28 cellular contexts compared by ENCODE assay signal in the genomic region with DNA sequence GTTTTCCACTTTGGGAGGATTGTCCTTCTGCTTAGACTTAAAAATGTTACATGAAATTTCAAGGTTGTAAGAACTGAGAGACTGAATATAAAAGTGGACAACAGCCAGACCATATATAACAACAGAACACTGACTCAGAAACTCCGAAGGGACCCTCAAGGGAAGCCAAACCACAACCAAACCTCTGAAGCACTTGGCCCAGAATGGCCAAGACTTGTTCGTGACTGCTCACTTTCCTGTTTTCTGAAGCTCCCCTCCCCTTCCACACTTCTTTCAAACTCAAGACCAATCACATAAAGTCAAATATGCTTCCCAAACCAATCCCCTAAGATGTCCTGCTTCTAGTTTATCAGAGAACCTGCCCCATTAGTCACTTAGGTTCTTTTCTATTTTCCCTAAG. TPM values are rescaled to one million over a fixed set of nuclear protein-coding genes. Genes with fewer than 3 reads are reported as not detected.
DNase-seq lines count a peak whose midpoint lies in the region; ATAC-seq and TF ChIP-seq lines count a peak whose summit lies in the region.
"Had no signal": no experiment of that assay in that cellular context is flagged by ENCODE, and none has a peak within 500 bp of the region (broad histone marks: within the 10 kb centered on the region; RNA-seq: fewer than 3 reads in every experiment).

No MANE protein-coding gene starts in this region.

- no peak for TF ChIP-seq POLR2A in prostate gland (IDR thresholded peaks at IDR 0.05)

- H3K9me3 ChIP-seq in adipocyte (ENCODE audit: control insufficient read depth, low read length): no peaks in the 10 kb centered on the region
- H3K9me3 ChIP-seq in prostate gland: no peaks in the 10 kb centered on the region
- H3K9me3 ChIP-seq: lower lobe of right lung, psoas muscle, stomach, tibial nerve had no signal

- H3K4me3 ChIP-seq in adipocyte (ENCODE audit: low read length) (peak overlapping the region; percentile 38), prostate gland (no peak overlapping the region)
- H3K4me3 ChIP-seq: coronary artery, lower lobe of right lung, PC-9, psoas muscle, stomach, tibial nerve had no signal

- intact Hi-C loops in prostate gland (cut with DNase I): no loop called here

- H3K27ac ChIP-seq in prostate gland: no peak overlapping the region
- H3K27ac ChIP-seq: coronary artery, lower lobe of right lung, PC-9, psoas muscle, stomach, tibial nerve had no signal

- H3K36me3 ChIP-seq in adipocyte (ENCODE audit: control insufficient read depth, insufficient read depth, low read length, severe bottlenecking) (no peaks in the 10 kb centered on the region), prostate gland (no peaks in the 10 kb centered on the region)
- H3K36me3 ChIP-seq: lower lobe of right lung, stomach, tibial nerve had no signal

- 94% methylated on average over 2 of the region's 2 CpGs for WGBS in prostate gland

- DNase-seq in GM03348 (ENCODE audit: low spot score) (peak; percentile 75), adipocyte (ENCODE audit: low read depth) (no peak), fibroblast of peridontal ligament (ENCODE audit: extremely low read depth) (peak; percentile 97), SIG-M5 treated with dmso at 0.1 percent for 504 hours (lab: John Stamatoyannopoulos, UW; ENCODE audit: unreplicated experiment) (no peak), prostate gland (ENCODE audit: low spot score) (no peak)
- no peak for DNase-seq in activated effector memory CD4-positive, alpha-beta T cell treated with anti-CD3 and anti-CD28 coated beads, Interleukin-2, amount 50 U/mL, for 16 hours
- DNase-seq: activated B cell treated with CpG ODN at 0.5 μM for 24 hours; activated CD4-positive, alpha-beta memory T cell treated with anti-CD3 and anti-CD28 coated beads for 36 hours; activated naive CD8-positive, alpha-beta T cell treated with anti-CD3 and anti-CD28 coated beads for 36 hours; C1 segment of cervical spinal cord; Caco-2; DMS79 treated with DMSO at 0.1 percent for 48 hours; effector memory CD8-positive, alpha-beta T cell; lower lobe of right lung; NCI-H1417 treated with DMSO at 0.1 percent for 48 hours; PC-9; psoas muscle; SHP77 treated with DMSO at 0.1 percent for 48 hours; stimulated activated CD8-positive, alpha-beta memory T cell treated with anti-CD3 and anti-CD28 coated beads, Interleukin-4, amount 100 ng/mL, for 48 hours; stomach; SW 1271; T1000 had no signal

- H3K27me3 ChIP-seq in adipocyte (replicated peaks; ENCODE audit: control insufficient read depth, insufficient read depth, low read length) (peaks cover 9% of the 10 kb centered on the region), prostate gland (replicated peaks; ENCODE audit: insufficient read depth) (no peaks in the 10 kb centered on the region)
- H3K27me3 ChIP-seq: stomach, tibial nerve had no signal

- no peak overlapping the region for H3K9ac ChIP-seq in adipocyte (ENCODE audit: low read length)

- TF ChIP-seq CTCF in prostate gland (IDR thresholded peaks at IDR 0.05): no peak

- H3K4me1 ChIP-seq in adipocyte (ENCODE audit: control insufficient read depth, insufficient read depth, low read length) (peaks cover 21% of the 10 kb centered on the region), prostate gland (replicated peaks) (no peaks in the 10 kb centered on the region)
- H3K4me1 ChIP-seq: Caco-2, lower lobe of right lung, psoas muscle, tibial nerve had no signal

- ATAC-seq in GM18868 (IDR thresholded peaks at IDR 0.05; ENCODE audit: unreplicated experiment): no peak
- ATAC-seq: effector memory CD8-positive, alpha-beta T cell; lower lobe of right lung; psoas muscle had no signal

RNA-seq across cellular contexts. Expression of a gene that starts 13.7 kb away (rescaled TPM):
- not detected for total RNA-seq in prostate gland
- total RNA-seq: activated B cell treated with CpG ODN at 0.5 μM for 24 hours; activated CD4-positive, alpha-beta memory T cell treated with anti-CD3 and anti-CD28 coated beads for 36 hours; activated naive CD8-positive, alpha-beta T cell treated with anti-CD3 and anti-CD28 coated beads for 36 hours; kidney epithelial cell; lower lobe of right lung; MCF 10A; NCI-H460; psoas muscle; stomach; tibial nerve had no signal

RNA-seq across cellular contexts. Expression of a gene that starts 32.4 kb away (rescaled TPM):
- 100 to 1,000 TPM in 1 of 2 donors, 10 to 100 TPM in 1; 25.9 to 116 TPM for total RNA-seq in prostate gland

RNA-seq across cellular contexts. Expression of a gene that starts 41.5 kb away (rescaled TPM):
- total RNA-seq in prostate gland: 100 to 1,000 TPM; 231 to 289 TPM

Comparison
In these comparisons a context has a peak if more than half of its experiments do, and no peak if none do; other contexts are left out.
1. DNase-seq: peak in GM03348 (single experiment) and fibroblast of peridontal ligament (single experiment); none in adipocyte (single experiment), SIG-M5 treated with dmso at 0.1 percent for 504 hours (single experiment), activated effector memory CD4-positive, alpha-beta T cell treated with anti-CD3 and anti-CD28 coated beads, Interleukin-2, amount 50 U/mL, for 16 hours (single experiment) and prostate gland (single experiment).